Comparison of ENCODE assay signal across 8 cellular contexts in genomic region chr19:7830823-7831222, GRCh38. TPM values are rescaled to one million over a fixed set of nuclear protein-coding genes. Genes with fewer than 3 reads are reported as not detected.
DNase-seq lines count a peak whose midpoint lies in the region; ATAC-seq, FAIRE-seq and TF ChIP-seq lines count a peak whose summit lies in the region.

No MANE protein-coding gene starts in this region.

- peak overlapping the region; percentile 78 to 88 (median 86); a peak in 18 of 22 replicates for H3K9ac ChIP-seq in BLaER1 treated with 17β-estradiol and CSF1 and Interleukin-3, amounts not matched to agents 10 nM and 100 nM
- peak overlapping the region; percentile 68; the same call in 1 of the 2 replicates for H3K9ac ChIP-seq in MM.1S (ENCODE audit: low read length)

- peaks cover 0 to 28% (median 7%) of the 10 kb centered on the region in 11 experiments; a peak in 9 of 22 replicates for H4K20me1 ChIP-seq in BLaER1 treated with 17β-estradiol and CSF1 and Interleukin-3, amounts not matched to agents 10 nM and 100 nM
- no peaks in the 10 kb centered on the region for H4K20me1 ChIP-seq in MM.1S (ENCODE audit: insufficient read depth, low read length)

- 18 to 39% (median 36%) methylated on average over 5 to 7 of the region's 7 CpGs for WGBS in small intestine, 3 donors

- H3K36me3 Mint-ChIP-seq in dendritic cell treated with granulocyte-macrophage colony-stimulating factor and Interleukin-4, amounts not matched to agents 40 ng/mL and 50 ng/mL, for 4 days (ENCODE audit: low read depth), result no peaks in the 10 kb centered on the region

- no peaks in the 10 kb centered on the region for H3K9me3 Mint-ChIP-seq in dendritic cell treated with granulocyte-macrophage colony-stimulating factor and Interleukin-4, amounts not matched to agents 40 ng/mL and 50 ng/mL, for 4 days

- H3F3A ChIP-seq in MM.1S (ENCODE audit: insufficient read depth, low read length), result no peaks in the 10 kb centered on the region

- TF ChIP-seq CTCF in MM.1S (IDR thresholded peaks at IDR 0.05; ENCODE audit: low read length), result no peak

- peak overlapping the region; percentile 80 for H3K4me3 Mint-ChIP-seq in dendritic cell treated with granulocyte-macrophage colony-stimulating factor and Interleukin-4, amounts not matched to agents 40 ng/mL and 50 ng/mL, for 4 days

- no peak for FAIRE-seq in small intestine (lab: Jason Lieb, UNC)

- intact Hi-C loops in dendritic cell treated with granulocyte-macrophage colony-stimulating factor and Interleukin-4, amounts not matched to agents 40 ng/mL and 50 ng/mL, for 4 days (cut with micrococcal nuclease), result no loop called here

- no peaks in the 10 kb centered on the region for H3K36me3 ChIP-seq in BLaER1 treated with 17β-estradiol and CSF1 and Interleukin-3, amounts not matched to agents 10 nM and 100 nM
- H3K36me3 ChIP-seq in MM.1S (replicated peaks; ENCODE audit: insufficient read depth, low read length) (no peaks in the 10 kb centered on the region), neuron (ENCODE audit: insufficient read depth, low read length) (no peaks in the 10 kb centered on the region), small intestine (ENCODE audit: control insufficient read depth in 2 of 2, insufficient read depth in 2 of 2, low read length in 2 of 2) (no peaks in the 10 kb centered on the region), H7 (replicated peaks; ENCODE audit: control insufficient read depth, insufficient read depth, low read length) (no peaks in the 10 kb centered on the region)

- peak overlapping the region in 2 of 11 experiments; percentile 72 to 79; a peak in 1 of 22 replicates for H3K27ac ChIP-seq in BLaER1 treated with 17β-estradiol and CSF1 and Interleukin-3, amounts not matched to agents 10 nM and 100 nM
- no peak overlapping the region for H3K27ac ChIP-seq in MM.1S (ENCODE audit: low read length)
- no peak overlapping the region for H3K27ac ChIP-seq in small intestine (ENCODE audit: low read depth in 1 of 2, low read length in 1 of 2)

- no peaks in the 10 kb centered on the region for H3K9me2 ChIP-seq in MM.1S (replicated peaks; ENCODE audit: insufficient read depth, low read length)

- DNase-seq in MM.1S (no peak), small intestine (no peak), H7 (no peak)
- no peak for DNase-seq in activated CD4-positive, CD25-positive, alpha-beta regulatory T cell (lab: John Stamatoyannopoulos, UW)

- no peak for ATAC-seq in GM21825 (IDR thresholded peaks at IDR 0.05; ENCODE audit: unreplicated experiment)

- H2AFZ ChIP-seq in MM.1S (ENCODE audit: low read length) (no peak overlapping the region), neuron (ENCODE audit: low read depth, low read length) (no peak overlapping the region)

- peaks cover 41% of the 10 kb centered on the region for H3K4me1 Mint-ChIP-seq in dendritic cell treated with granulocyte-macrophage colony-stimulating factor and Interleukin-4, amounts not matched to agents 40 ng/mL and 50 ng/mL, for 4 days (ENCODE audit: low read depth)

- H3K9me3 ChIP-seq in BLaER1 treated with 17β-estradiol and CSF1 and Interleukin-3, amounts not matched to agents 10 nM and 100 nM (replicated peaks in 1 of 11), result no peaks in the 10 kb centered on the region
- H3K9me3 ChIP-seq in MM.1S (replicated peaks; ENCODE audit: insufficient read depth, low read length), result no peaks in the 10 kb centered on the region
- no peaks in the 10 kb centered on the region for H3K9me3 ChIP-seq in neuron (ENCODE audit: low read length)
- no peaks in the 10 kb centered on the region for H3K9me3 ChIP-seq in small intestine (ENCODE audit: control insufficient read depth, low read depth)

- peaks cover 0 to 10% (median 0%) of the 10 kb centered on the region in 11 experiments; a peak in 6 of 22 replicates for H3K27me3 ChIP-seq in BLaER1 treated with 17β-estradiol and CSF1 and Interleukin-3, amounts not matched to agents 10 nM and 100 nM
- peaks cover 30% of the 10 kb centered on the region for H3K27me3 ChIP-seq in MM.1S (replicated peaks; ENCODE audit: insufficient read depth, low read length)
- H3K27me3 ChIP-seq in neuron (ENCODE audit: insufficient read depth, low read length), result no peaks in the 10 kb centered on the region
- H3K27me3 ChIP-seq in small intestine (ENCODE audit: control insufficient read depth in 2 of 2, insufficient read depth in 2 of 2, low read length in 2 of 2), result no peaks in the 10 kb centered on the region
- H3K27me3 ChIP-seq in H7 (ENCODE audit: control insufficient read depth, insufficient read depth, low read length), result peaks cover 21% of the 10 kb centered on the region

- peaks cover 16% of the 10 kb centered on the region for H3K27me3 Mint-ChIP-seq in dendritic cell treated with granulocyte-macrophage colony-stimulating factor and Interleukin-4, amounts not matched to agents 40 ng/mL and 50 ng/mL, for 4 days

- H3K27ac Mint-ChIP-seq in dendritic cell treated with granulocyte-macrophage colony-stimulating factor and Interleukin-4, amounts not matched to agents 40 ng/mL and 50 ng/mL, for 4 days, result peak overlapping the region; percentile 81

- H3K4me2 ChIP-seq in BLaER1 treated with 17β-estradiol and CSF1 and Interleukin-3, amounts not matched to agents 10 nM and 100 nM, result peak overlapping the region; percentile 58 to 86 (median 73)
- H3K4me2 ChIP-seq in MM.1S (ENCODE audit: low read depth, low read length), result peak overlapping the region; percentile 43

- H3K79me2 ChIP-seq in MM.1S (ENCODE audit: low read length), result no peaks in the 10 kb centered on the region

- H3K4me1 ChIP-seq in BLaER1 treated with 17β-estradiol and CSF1 and Interleukin-3, amounts not matched to agents 10 nM and 100 nM, result peaks cover 33 to 47% (median 43%) of the 10 kb centered on the region in 10 experiments
- H3K4me1 ChIP-seq in MM.1S (ENCODE audit: low read length) (no peaks in the 10 kb centered on the region), neuron (ENCODE audit: insufficient read depth, low read length) (peaks cover 13% of the 10 kb centered on the region), small intestine (ENCODE audit: control insufficient read depth in 2 of 2, insufficient read depth in 1 of 2, low read depth in 1 of 2, low read length in 1 of 2) (peaks cover 0 to 7% of the 10 kb centered on the region in 2 donors)

- peak overlapping the region; percentile 74 to 90 (median 81) for H3K4me3 ChIP-seq in BLaER1 treated with 17β-estradiol and CSF1 and Interleukin-3, amounts not matched to agents 10 nM and 100 nM
- H3K4me3 ChIP-seq in MM.1S (ENCODE audit: low read length), result peak overlapping the region; percentile 77; the same call in 1 of the 2 replicates
- H3K4me3 ChIP-seq in neuron (ENCODE audit: low read length), result peak overlapping the region; percentile 65
- H3K4me3 ChIP-seq in small intestine (ENCODE audit: low read depth in 1 of 2, low read length in 2 of 2), result peak overlapping the region in 1 of 2 donors; percentile 67
- H3K4me3 ChIP-seq in H7 (ENCODE audit: insufficient read depth, low read depth, low read length), result no peak overlapping the region

RNA-seq across cellular contexts. Expression of gene EVI5L, which starts 0.8 kb away (rescaled TPM):
- polyA plus RNA-seq in small intestine, result 1 to 10 TPM; 2.9 to 8.4 (median 3.5) TPM
- total RNA-seq in H7 (2014; rRNA removed; shearing (Covaris generic)), result 3.5 and 5.0 TPM in 2 replicates

RNA-seq across cellular contexts. Expression of gene PRR36, which starts 43.4 kb away (rescaled TPM):
- under 1 TPM in 1 of 3 donors, not detected in 2; 0.22 TPM for polyA plus RNA-seq in small intestine
- 0.14 and 0.22 TPM in 2 replicates for total RNA-seq in H7 (2014; rRNA removed; shearing (Covaris generic))

RNA-seq across cellular contexts. Expression of gene LRRC8E, which starts 57.5 kb away (rescaled TPM):
- polyA plus RNA-seq in small intestine, result under 1 TPM; 0.27 to 0.67 (median 0.52) TPM
- 1.6 and 4.0 TPM in 2 replicates for total RNA-seq in H7 (2014; rRNA removed; shearing (Covaris generic))
